Comparison of ENCODE assay signal across 8 cellular contexts in genomic region chr9:110256142-110256391, GRCh38. TPM values are rescaled to one million over a fixed set of nuclear protein-coding genes. Genes with fewer than 3 reads are reported as not detected.
DNase-seq lines count a peak whose midpoint lies in the region; ATAC-seq lines count a peak whose summit lies in the region.

No MANE protein-coding gene starts in this region.

- no peaks in the 10 kb centered on the region for H3K9me3 Mint-ChIP-seq in activated CD4-positive, alpha-beta T cell treated with anti-CD3 and anti-CD28 coated beads, Interleukin-2, amount 10 ng/mL, durations not matched to agents 7 days and 5 days
- H3K9me3 Mint-ChIP-seq in activated naive CD4-positive, alpha-beta T cell treated with anti-CD3 and anti-CD28 coated beads, Interleukin-2, amount 50 U/mL, for 24 hours = no peaks in the 10 kb centered on the region
- H3K9me3 Mint-ChIP-seq in stimulated activated effector memory CD8-positive, alpha-beta T cell treated with anti-CD3 and anti-CD28 coated beads, Interleukin-12 subunit alpha, Interleukin-12 subunit beta, amount 100 ng/mL, for 72 hours = no peaks in the 10 kb centered on the region

- no peaks in the 10 kb centered on the region for H3K9me3 ChIP-seq in iPS DF 6.9 (ENCODE audit: control insufficient read depth, insufficient read depth, low read length)

- H3K27ac Mint-ChIP-seq in activated CD4-positive, alpha-beta T cell treated with anti-CD3 and anti-CD28 coated beads, Interleukin-2, amount 10 ng/mL, durations not matched to agents 7 days and 5 days = peak overlapping the region; percentile 99
- H3K27ac Mint-ChIP-seq in activated naive CD4-positive, alpha-beta T cell treated with anti-CD3 and anti-CD28 coated beads, Interleukin-2, amount 50 U/mL, for 24 hours = peak overlapping the region; percentile 98
- peak overlapping the region; percentile 99 for H3K27ac Mint-ChIP-seq in stimulated activated effector memory CD8-positive, alpha-beta T cell treated with anti-CD3 and anti-CD28 coated beads, Interleukin-12 subunit alpha, Interleukin-12 subunit beta, amount 100 ng/mL, for 72 hours

- WGBS in iPS DF 6.9 (ENCODE audit: insufficient coverage, insufficient read length) = no CpG with 5 or more reads among the region's 29 CpGs

- H3K36me3 ChIP-seq in iPS DF 6.9 (ENCODE audit: control insufficient read depth, insufficient read depth, low read length) = no peaks in the 10 kb centered on the region

- peak overlapping the region; percentile 98 for H3K4me3 ChIP-seq in iPS DF 6.9 (ENCODE audit: low read length)

- peaks cover 13% of the 10 kb centered on the region for H3K36me3 Mint-ChIP-seq in activated CD4-positive, alpha-beta T cell treated with anti-CD3 and anti-CD28 coated beads, Interleukin-2, amount 10 ng/mL, durations not matched to agents 7 days and 5 days (ENCODE audit: low read depth)
- H3K36me3 Mint-ChIP-seq in activated naive CD4-positive, alpha-beta T cell treated with anti-CD3 and anti-CD28 coated beads, Interleukin-2, amount 50 U/mL, for 24 hours = peaks cover 6% of the 10 kb centered on the region
- H3K36me3 Mint-ChIP-seq in stimulated activated effector memory CD8-positive, alpha-beta T cell treated with anti-CD3 and anti-CD28 coated beads, Interleukin-12 subunit alpha, Interleukin-12 subunit beta, amount 100 ng/mL, for 72 hours = no peaks in the 10 kb centered on the region

- H3K27ac ChIP-seq in iPS DF 6.9 (ENCODE audit: low read length) = no peak overlapping the region

- H3K4me3 Mint-ChIP-seq in activated CD4-positive, alpha-beta T cell treated with anti-CD3 and anti-CD28 coated beads, Interleukin-2, amount 10 ng/mL, durations not matched to agents 7 days and 5 days = peak overlapping the region; percentile 98
- H3K4me3 Mint-ChIP-seq in activated naive CD4-positive, alpha-beta T cell treated with anti-CD3 and anti-CD28 coated beads, Interleukin-2, amount 50 U/mL, for 24 hours = peak overlapping the region; percentile 95
- peak overlapping the region; percentile 83 for H3K4me3 Mint-ChIP-seq in stimulated activated effector memory CD8-positive, alpha-beta T cell treated with anti-CD3 and anti-CD28 coated beads, Interleukin-12 subunit alpha, Interleukin-12 subunit beta, amount 100 ng/mL, for 72 hours

- peaks cover 58% of the 10 kb centered on the region for H3K4me1 Mint-ChIP-seq in activated CD4-positive, alpha-beta T cell treated with anti-CD3 and anti-CD28 coated beads, Interleukin-2, amount 10 ng/mL, durations not matched to agents 7 days and 5 days
- H3K4me1 Mint-ChIP-seq in activated naive CD4-positive, alpha-beta T cell treated with anti-CD3 and anti-CD28 coated beads, Interleukin-2, amount 50 U/mL, for 24 hours = peaks cover 45% of the 10 kb centered on the region
- peaks cover 60% of the 10 kb centered on the region for H3K4me1 Mint-ChIP-seq in stimulated activated effector memory CD8-positive, alpha-beta T cell treated with anti-CD3 and anti-CD28 coated beads, Interleukin-12 subunit alpha, Interleukin-12 subunit beta, amount 100 ng/mL, for 72 hours

- no peak for DNase-seq in activated CD4-positive, alpha-beta T cell treated with anti-CD3 and anti-CD28 coated beads, Interleukin-2, amount 10 ng/mL, durations not matched to agents 7 days and 5 days
- DNase-seq in activated CD4-positive, alpha-beta T cell treated with anti-CD3 and anti-CD28 coated beads for 4 hours = no peak
- no peak for DNase-seq in iPS DF 6.9 (ENCODE audit: low read depth, low spot score)
- DNase-seq in stimulated activated effector memory CD8-positive, alpha-beta T cell treated with anti-CD3 and anti-CD28 coated beads, Interleukin-12 subunit alpha, Interleukin-12 subunit beta, amount 100 ng/mL, for 72 hours (ENCODE audit: low spot score in 2 of 2) = no peak
- DNase-seq in activated CD4-positive, CD25-positive, alpha-beta regulatory T cell (lab: John Stamatoyannopoulos, UW) = no peak
- no peak for DNase-seq in stimulated activated CD4-positive, alpha-beta T cell treated with anti-CD3 and anti-CD28 coated beads, Interleukin-1b, Interleukin-23, amount 100 ng/mL, for 48 hours

- no peaks in the 10 kb centered on the region for H3K27me3 ChIP-seq in iPS DF 6.9 (ENCODE audit: control insufficient read depth, insufficient read depth, low read length)

- no peak for ATAC-seq in stimulated activated effector memory CD8-positive, alpha-beta T cell treated with anti-CD3 and anti-CD28 coated beads, Interleukin-12 subunit alpha, Interleukin-12 subunit beta, amount 100 ng/mL, for 72 hours
- ATAC-seq in HG03025 (IDR thresholded peaks at IDR 0.05; ENCODE audit: low FRiP score, unreplicated experiment) = no peak

- CTCF ChIA-PET in activated CD4-positive, alpha-beta T cell treated with anti-CD3 and anti-CD28 coated beads, Interleukin-2, amount 10 ng/mL, durations not matched to agents 7 days and 5 days (lab: Charles Lee) = interaction anchor here (0.8 to 1.3 kb wide), 3 partner anchors 68 to 353 kb away, joined by 3 to 5 read pairs (median 3); no protein-coding TSS in a partner anchor

- H3K27me3 Mint-ChIP-seq in activated CD4-positive, alpha-beta T cell treated with anti-CD3 and anti-CD28 coated beads, Interleukin-2, amount 10 ng/mL, durations not matched to agents 7 days and 5 days = no peaks in the 10 kb centered on the region
- H3K27me3 Mint-ChIP-seq in activated naive CD4-positive, alpha-beta T cell treated with anti-CD3 and anti-CD28 coated beads, Interleukin-2, amount 50 U/mL, for 24 hours = no peaks in the 10 kb centered on the region

- H3K4me1 ChIP-seq in iPS DF 6.9 (ENCODE audit: control insufficient read depth, insufficient read depth, low read length) = peaks cover 2% of the 10 kb centered on the region

- POLR2A ChIA-PET in activated CD4-positive, alpha-beta T cell treated with anti-CD3 and anti-CD28 coated beads, Interleukin-2, amount 10 ng/mL, durations not matched to agents 7 days and 5 days (lab: Charles Lee) = interaction anchor here (0.8 to 1.0 kb wide), 3 partner anchors 60 to 99 kb away, joined by 3 to 7 read pairs (median 3); no protein-coding TSS in a partner anchor

RNA-seq across cellular contexts. Expression of gene TXN, which starts 0.2 kb away (rescaled TPM):
- 100 to 1,000 TPM; 206 to 209 TPM for total RNA-seq in activated CD4-positive, alpha-beta T cell treated with anti-CD3 and anti-CD28 coated beads, Interleukin-2, amount 10 ng/mL, durations not matched to agents 7 days and 5 days

RNA-seq across cellular contexts. Expression of gene C9orf152, which starts 48.1 kb away (rescaled TPM):
- total RNA-seq in activated CD4-positive, alpha-beta T cell treated with anti-CD3 and anti-CD28 coated beads, Interleukin-2, amount 10 ng/mL, durations not matched to agents 7 days and 5 days = not detected
